Comparison of ENCODE assay signal across 8 cellular contexts in genomic region chr19:48954595-48955307, GRCh38. TPM values are rescaled to one million over a fixed set of nuclear protein-coding genes. Genes with fewer than 3 reads are reported as not detected.
A peak's percentile ranks its signal among the peaks of the same experiment; 100 is the strongest.
DNase-seq lines count a peak whose midpoint lies in the region; FAIRE-seq and TF ChIP-seq lines count a peak whose summit lies in the region.

BAX (plus strand) TSS chr19:48954875; CDS start chr19:48954929, 54 bp downstream.

- peak within 1 kb of the TSS; percentile 89 for H3K27ac Mint-ChIP-seq in activated naive CD4-positive, alpha-beta T cell treated with anti-CD3 and anti-CD28 coated beads for 36 hours

- H3K9me3 Mint-ChIP-seq in activated naive CD4-positive, alpha-beta T cell treated with anti-CD3 and anti-CD28 coated beads for 36 hours, result no peaks in the 10 kb centered on the region

- H3K4me3 ChIP-seq in HEK293 (ENCODE audit: low read depth, low read length), result peak within 1 kb of the TSS; percentile 93
- peak within 1 kb of the TSS; percentile 75 to 88 for H3K4me3 ChIP-seq in neutrophil (ENCODE audit: low read depth in 1 of 2, low read length in 1 of 2)

- peak; percentile 41 for TF ChIP-seq CTCF in HEK293 (tag by site-specific recombination; IDR thresholded peaks at IDR 0.05)
- TF ChIP-seq CTCF in neutrophil (IDR thresholded peaks at IDR 0.05), result no peak
- TF ChIP-seq CTCF in subcutaneous adipose tissue (IDR thresholded peaks at IDR 0.05; ENCODE audit: low read depth), result no peak

- POLR2A ChIA-PET in HEK293 (lab: Yijun Ruan, JAX), result interaction anchor here (0.6 to 2.4 kb wide), 15 partner anchors 9 to 485 kb away, joined by 3 to 13 read pairs (median 5); partner anchors contain the start of genes DHDH, FTL, NUCB1 and PPP1R15A

- no peaks in the 10 kb centered on the region for H3K27me3 ChIP-seq in neutrophil

- peak within 1 kb of the TSS; percentile 77 for H3K4me3 Mint-ChIP-seq in activated naive CD4-positive, alpha-beta T cell treated with anti-CD3 and anti-CD28 coated beads for 36 hours

- H3K36me3 Mint-ChIP-seq in activated naive CD4-positive, alpha-beta T cell treated with anti-CD3 and anti-CD28 coated beads for 36 hours (ENCODE audit: low read depth), result peaks cover 33% of the 10 kb centered on the region

- intact Hi-C loops in activated naive CD4-positive, alpha-beta T cell treated with anti-CD3 and anti-CD28 coated beads for 36 hours (cut with micrococcal nuclease), result loop anchor here (1.0 to 2.0 kb wide), 3 partner anchors 11 to 80 kb away; partner anchors contain the start of genes FTL and NUCB1

- H3K27ac ChIP-seq in HEK293 (ENCODE audit: extremely low read depth, low read depth, low read length) (peak within 1 kb of the TSS; percentile 93), neutrophil (peak within 1 kb of the TSS; percentile 75)

- H3K4me1 Mint-ChIP-seq in activated naive CD4-positive, alpha-beta T cell treated with anti-CD3 and anti-CD28 coated beads for 36 hours (ENCODE audit: low read depth), result peaks cover 29% of the 10 kb centered on the region

- H3K27me3 Mint-ChIP-seq in activated naive CD4-positive, alpha-beta T cell treated with anti-CD3 and anti-CD28 coated beads for 36 hours (ENCODE audit: low read depth), result no peaks in the 10 kb centered on the region

- H3K36me3 ChIP-seq in HEK293 (ENCODE audit: control insufficient read depth in 2 of 2, insufficient read depth in 1 of 2, low read length in 2 of 2), result peaks cover 22 to 29% of the 10 kb centered on the region in 2 experiments; a peak in 2 of 3 replicates
- H3K36me3 ChIP-seq in neutrophil, result no peaks in the 10 kb centered on the region

- FAIRE-seq in frontal cortex (lab: Jason Lieb, UNC), result no peak

- DNase-seq in GM03348 (ENCODE audit: low spot score), result peak; percentile 98
- peak; percentile 97 for DNase-seq in MV-4-11 (lab: John Stamatoyannopoulos, UW)
- DNase-seq in SK-N-DZ (ENCODE audit: low spot score), result peak; percentile 92
- DNase-seq in activated naive CD4-positive, alpha-beta T cell treated with anti-CD3 and anti-CD28 coated beads for 36 hours, result peak; percentile 98
- DNase-seq in frontal cortex (ENCODE audit: low spot score in 2 of 2), result peak; percentile 96 to 97

- H3K4me1 ChIP-seq in HEK293 (ENCODE audit: control insufficient read depth, insufficient read depth, low read length) (peaks cover 5% of the 10 kb centered on the region), neutrophil (ENCODE audit: control insufficient read depth in 1 of 2, insufficient read depth in 1 of 2, low read depth in 1 of 2, low read length in 1 of 2) (peaks cover 21 to 27% of the 10 kb centered on the region in 2 experiments)

- CTCF ChIA-PET in HEK293 (lab: Yijun Ruan, JAX), result interaction anchor here (0.6 to 2.6 kb wide), 6 partner anchors 12 to 244 kb away, joined by 3 to 14 read pairs (median 4); partner anchors contain the start of gene DHDH
- CTCF ChIA-PET in activated naive CD4-positive, alpha-beta T cell treated with anti-CD3 and anti-CD28 coated beads for 36 hours (lab: Charles Lee), result interaction anchor here (0.5 to 2.8 kb wide), 7 partner anchors 9 to 606 kb away, joined by 3 to 13 read pairs (median 4); partner anchors contain the start of gene NUCB1

- H3K9me3 ChIP-seq in HEK293 (ENCODE audit: control insufficient read depth, insufficient read depth, low read depth, low read length), result no peaks in the 10 kb centered on the region
- no peaks in the 10 kb centered on the region for H3K9me3 ChIP-seq in neutrophil

TF ChIP-seq in HEK293, 187 proteins besides CTCF, POLR2A, EP300 and RAD21 (continues in another document):
- no peak for TF ChIP-seq ZNF202 (tag by site-specific recombination; IDR thresholded peaks at IDR 0.05; ENCODE audit: borderline replicate concordance)
- TF ChIP-seq ZNF585B (tag by site-specific recombination; IDR thresholded peaks at IDR 0.05), result no peak
- TF ChIP-seq ZNF664 (tag by site-specific recombination; IDR thresholded peaks at IDR 0.05), result no peak
- TF ChIP-seq ZNF112 (tag by site-specific recombination; IDR thresholded peaks at IDR 0.05), result no peak
- TF ChIP-seq ZBTB44 (tag by site-specific recombination; IDR thresholded peaks at IDR 0.05), result peak; percentile 87
- 0 out of 2 replicates have a peak, but pooled peaks have one; percentile 71 for TF ChIP-seq ZNF501 (tag by site-specific recombination; IDR thresholded peaks at IDR 0.05)
- no peak for TF ChIP-seq ZNF514 (tag by site-specific recombination; IDR thresholded peaks at IDR 0.05)
- TF ChIP-seq KLF8 (tag by site-specific recombination; IDR thresholded peaks at IDR 0.05), result peak; percentile 72
- TF ChIP-seq ZNF596 (tag by site-specific recombination; IDR thresholded peaks at IDR 0.05), result no peak
- TF ChIP-seq ZNF302 (tag by site-specific recombination; IDR thresholded peaks at IDR 0.05; ENCODE audit: low read depth), result no peak
- TF ChIP-seq MEIS1 (CRISPR knock-in tag; IDR thresholded peaks at IDR 0.05; ENCODE audit: borderline replicate concordance), result no peak
- peak; percentile 56; the same call in 1 of the 2 replicates for TF ChIP-seq GLIS1 (tag by site-specific recombination; IDR thresholded peaks at IDR 0.05)
- no peak for TF ChIP-seq ZNF776 (tag by site-specific recombination; IDR thresholded peaks at IDR 0.05; ENCODE audit: borderline replicate concordance)
- no peak for TF ChIP-seq KLF17 (tag by site-specific recombination; IDR thresholded peaks at IDR 0.05)
- TF ChIP-seq SCRT2 (tag by site-specific recombination; IDR thresholded peaks at IDR 0.05), result 0 out of 2 replicates have a peak, but pooled peaks have one; percentile 17
- no peak; the same call in 1 of the 2 replicates for TF ChIP-seq KLF1 (tag by site-specific recombination; IDR thresholded peaks at IDR 0.05)
- TF ChIP-seq ELK4 (IDR thresholded peaks at IDR 0.05; ENCODE audit: borderline replicate concordance, low read depth, low read length), result no peak
- peak; percentile 72; the same call in 1 of the 2 replicates for TF ChIP-seq OVOL3 (tag by site-specific recombination; IDR thresholded peaks at IDR 0.05)
- no peak for TF ChIP-seq ZNF280C (tag by site-specific recombination; IDR thresholded peaks at IDR 0.05)
- peak; percentile 48; the same call in 1 of the 2 replicates for TF ChIP-seq ZNF629 (tag by site-specific recombination; IDR thresholded peaks at IDR 0.05)

RNA-seq across cellular contexts. Expression of gene BAX, which starts in this region (rescaled TPM):
- polyA plus RNA-seq in SK-N-DZ (2014; cell fraction: cytosol; rRNA removed), result 50.4 and 59.5 TPM in 2 replicates
- polyA plus RNA-seq in SK-N-DZ (2014; cell fraction: nucleus; rRNA removed), result 33.0 and 50.3 TPM in 2 replicates
- 100 to 1,000 TPM; 267 to 302 TPM for total RNA-seq in activated naive CD4-positive, alpha-beta T cell treated with anti-CD3 and anti-CD28 coated beads for 36 hours
- total RNA-seq in frontal cortex (9.4 TPM), subcutaneous adipose tissue (10 to 100 TPM; 21.0 to 37.2 (median 31.2) TPM)

Comparison
In these comparisons a context has a peak if more than half of its experiments do, and no peak if none do; other contexts are left out.
1. Peak in every context shown above with its lines: DNase-seq, H3K4me3 ChIP-seq and H3K27ac ChIP-seq.
2. RNA of gene BAX (total RNA-seq): 267 to 302 TPM in activated naive CD4-positive, alpha-beta T cell treated with anti-CD3 and anti-CD28 coated beads for 36 hours; 21.0 to 37.2 TPM in subcutaneous adipose tissue and 9.4 TPM in frontal cortex (single experiment); every median in the first group is over 4 times any median in the second.